ENCODE assay signal across 15 cellular contexts in genomic region chr12:14240873-14241220, GRCh38.
DNase-seq lines count a peak whose midpoint lies in the region; ATAC-seq and TF ChIP-seq lines count a peak whose summit lies in the region.
"Had no signal": no experiment of that assay in that cellular context is flagged by ENCODE, and none has a peak within 500 bp of the region (broad histone marks: within the 10 kb centered on the region; RNA-seq: fewer than 3 reads in every experiment).

No MANE protein-coding gene starts in this region.

- peak overlapping the region; percentile 83 for H3K4me2 ChIP-seq in PC-9

- no TSS peak for BruUV-seq in PC-9 (replicated peaks; lab: Mats Ljungman, UMichigan)

- CTCF ChIA-PET in PC-9 (lab: Charles Lee) = interaction anchor here (0.6 to 0.7 kb wide), 3 partner anchors 15 to 273 kb away, joined by 3 to 7 read pairs (median 3); no protein-coding TSS in a partner anchor

- TF ChIP-seq CTCF in PC-9 (conservative IDR thresholded peaks at IDR 0.05) = no peak
- TF ChIP-seq CTCF in endodermal cell (conservative IDR thresholded peaks at IDR 0.05) = no peak
- TF ChIP-seq CTCF in progenitor cell of endocrine pancreas (IDR thresholded peaks at IDR 0.05; ENCODE audit: unreplicated experiment) = no peak

- H3K27ac ChIP-seq in PC-9 = peak overlapping the region; percentile 94
- no peak overlapping the region for H3K27ac ChIP-seq in endodermal cell (ENCODE audit: low read depth, low read length)
- H3K27ac ChIP-seq: HL-60 had no signal

- no peaks in the 10 kb centered on the region for H3K79me2 ChIP-seq in PC-9 (ENCODE audit: low read depth)

- H3K36me3 ChIP-seq in PC-9 (ENCODE audit: low read depth) (no peaks in the 10 kb centered on the region), endodermal cell (ENCODE audit: control insufficient read depth, insufficient read depth, low read length) (no peaks in the 10 kb centered on the region)
- H3K36me3 ChIP-seq: tibial nerve had no signal

- H3K9me3 ChIP-seq in PC-9 (ENCODE audit: insufficient read depth, low read depth) (peaks cover 20% of the 10 kb centered on the region; the same call in 1 of the 2 replicates), endodermal cell (ENCODE audit: control insufficient read depth, low read length) (peaks cover 47% of the 10 kb centered on the region)

- H3K4me1 ChIP-seq in PC-9 (replicated peaks; ENCODE audit: insufficient read depth) (peaks cover 28% of the 10 kb centered on the region), endodermal cell (ENCODE audit: control insufficient read depth, insufficient read depth, low read length) (no peaks in the 10 kb centered on the region)
- H3K4me1 ChIP-seq: A549 had no signal

- peaks cover 29% of the 10 kb centered on the region for H3F3A ChIP-seq in PC-9 (ENCODE audit: insufficient read depth, low read depth)

- H3K27ac Mint-ChIP-seq in activated CD4-positive, alpha-beta T cell treated with anti-CD3 and anti-CD28 coated beads, Interleukin-2, amount 10 ng/mL, durations not matched to agents 24 days and 14 days = peak overlapping the region; percentile 82
- H3K27ac Mint-ChIP-seq in endodermal cell (peak overlapping the region; percentile 52), progenitor cell of endocrine pancreas (peak overlapping the region; percentile 27)

- H3K9ac ChIP-seq in endodermal cell (ENCODE audit: extremely low read depth, low read length, poor library complexity, severe bottlenecking) = no peak overlapping the region

- no peak for DNase-seq in activated CD4-positive, alpha-beta T cell treated with anti-CD3 and anti-CD28 coated beads, Interleukin-2, amount 10 ng/mL, durations not matched to agents 24 days and 14 days
- no peak for DNase-seq in activated CD4-positive, alpha-beta T cell treated with anti-CD3 and anti-CD28 coated beads for 1 hour
- DNase-seq in PC-9 (no peak), endodermal cell (no peak), progenitor cell of endocrine pancreas (ENCODE audit: low spot score, unreplicated experiment) (no peak), NCI-H146 (lab: John Stamatoyannopoulos, UW) (no peak), NOMO-1 treated with DMSO at 0.1 percent for 48 hours (lab: John Stamatoyannopoulos, UW; ENCODE audit: unreplicated experiment) (no peak)
- DNase-seq: activated CD4-positive, alpha-beta T cell treated with anti-CD3 and anti-CD28 coated beads, Interleukin-2, amount 50 U/mL, for 4 hours; EL; foreskin fibroblast; NK-92 treated with Interleukin-12 subunit alpha and Interleukin-12 subunit beta, amount 100 ng/mL, for 24 hours had no signal

- H3K27me3 ChIP-seq in PC-9 (ENCODE audit: insufficient read depth, low read depth) = no peaks in the 10 kb centered on the region
- no peaks in the 10 kb centered on the region for H3K27me3 ChIP-seq in endodermal cell (ENCODE audit: control insufficient read depth, insufficient read depth, low read length, poor library complexity, severe bottlenecking)
- H3K27me3 ChIP-seq: tibial nerve had no signal

- H2AFZ ChIP-seq in PC-9 = peak overlapping the region; percentile 77

- no peaks in the 10 kb centered on the region for H3K27me3 Mint-ChIP-seq in activated CD4-positive, alpha-beta T cell treated with anti-CD3 and anti-CD28 coated beads, Interleukin-2, amount 10 ng/mL, durations not matched to agents 24 days and 14 days
- H3K27me3 Mint-ChIP-seq in endodermal cell (ENCODE audit: insufficient read depth) (no peaks in the 10 kb centered on the region), progenitor cell of endocrine pancreas (no peaks in the 10 kb centered on the region)

- H3K9me2 ChIP-seq in PC-9 (ENCODE audit: insufficient read depth) = no peaks in the 10 kb centered on the region

- peaks cover 8% of the 10 kb centered on the region for H3K9me3 Mint-ChIP-seq in activated CD4-positive, alpha-beta T cell treated with anti-CD3 and anti-CD28 coated beads, Interleukin-2, amount 10 ng/mL, durations not matched to agents 24 days and 14 days
- peaks cover 51% of the 10 kb centered on the region for H3K9me3 Mint-ChIP-seq in endodermal cell
- peaks cover 8% of the 10 kb centered on the region for H3K9me3 Mint-ChIP-seq in progenitor cell of endocrine pancreas (ENCODE audit: low read depth)

- POLR2A ChIA-PET in PC-9 (lab: Charles Lee; ENCODE audit: unreplicated experiment) = interaction anchor here (0.6 to 2.1 kb wide), 2 partner anchors 125 to 229 kb away, joined by 4 to 9 read pairs; partner anchors contain the start of gene ATF7IP

- intact Hi-C loops in activated CD4-positive, alpha-beta T cell treated with anti-CD3 and anti-CD28 coated beads, Interleukin-2, amount 10 ng/mL, durations not matched to agents 24 days and 14 days (cut with micrococcal nuclease) = no loop called here
- intact Hi-C loops in PC-9 (cut with micrococcal nuclease; ENCODE audit: unreplicated experiment) = loop anchor here (1.0 kb wide), 2 partner anchors 19 to 124 kb away; partner anchors contain the start of gene ATF7IP

- peaks cover 20% of the 10 kb centered on the region for H3K4me1 Mint-ChIP-seq in activated CD4-positive, alpha-beta T cell treated with anti-CD3 and anti-CD28 coated beads, Interleukin-2, amount 10 ng/mL, durations not matched to agents 24 days and 14 days
- H3K4me1 Mint-ChIP-seq in endodermal cell (peaks cover 23% of the 10 kb centered on the region), progenitor cell of endocrine pancreas (ENCODE audit: low read depth) (peaks cover 19% of the 10 kb centered on the region)

- H3K4me3 ChIP-seq in PC-9 = peak overlapping the region; percentile 51; the same call in 1 of the 2 replicates
- peak overlapping the region; percentile 57 for H3K4me3 ChIP-seq in endodermal cell (ENCODE audit: low read length)
- H3K4me3 ChIP-seq: A549 had no signal

- no peak for ATAC-seq in HG03196 (IDR thresholded peaks at IDR 0.05; ENCODE audit: unreplicated experiment)

- 68% methylated on average over 4 of the region's 4 CpGs; no CpG with 5 or more reads in 1 of the 2 experiments for WGBS in endodermal cell (ENCODE audit: insufficient coverage in 1 of 2, insufficient read length in 1 of 2), 2 experiments

- H3K4me3 Mint-ChIP-seq in activated CD4-positive, alpha-beta T cell treated with anti-CD3 and anti-CD28 coated beads, Interleukin-2, amount 10 ng/mL, durations not matched to agents 24 days and 14 days = peak overlapping the region; percentile 82
- H3K4me3 Mint-ChIP-seq in endodermal cell (no peak overlapping the region), progenitor cell of endocrine pancreas (ENCODE audit: low read depth) (no peak overlapping the region)

- H3K36me3 Mint-ChIP-seq in activated CD4-positive, alpha-beta T cell treated with anti-CD3 and anti-CD28 coated beads, Interleukin-2, amount 10 ng/mL, durations not matched to agents 24 days and 14 days (ENCODE audit: low read depth) = peaks cover 11% of the 10 kb centered on the region
- H3K36me3 Mint-ChIP-seq in endodermal cell (ENCODE audit: low read depth) = peaks cover 12% of the 10 kb centered on the region
- peaks cover 6% of the 10 kb centered on the region for H3K36me3 Mint-ChIP-seq in progenitor cell of endocrine pancreas (ENCODE audit: insufficient read depth)

- no peaks in the 10 kb centered on the region for H4K20me1 ChIP-seq in PC-9 (ENCODE audit: insufficient read depth)

Comparison
In these comparisons a context has a peak if more than half of its experiments do, and no peak if none do; other contexts are left out.
1. H3K27ac Mint-ChIP-seq: peak in every context shown above with its lines; median percentile 82 in activated CD4-positive, alpha-beta T cell treated with anti-CD3 and anti-CD28 coated beads, Interleukin-2, amount 10 ng/mL, durations not matched to agents 24 days and 14 days; 52 in endodermal cell; 27 in progenitor cell of endocrine pancreas.